Comparison of ENCODE assay signal across 10 cellular contexts in genomic region chr3:177574232-177574856, GRCh38.
A peak's percentile ranks its signal among the peaks of the same experiment; 100 is the strongest.
DNase-seq lines count a peak whose midpoint lies in the region; ATAC-seq and TF ChIP-seq lines count a peak whose summit lies in the region.
"Had no signal": no experiment of that assay in that cellular context is flagged by ENCODE, and none has a peak within 500 bp of the region (broad histone marks: within the 10 kb centered on the region; RNA-seq: fewer than 3 reads in every experiment).

No MANE protein-coding gene starts in this region.

- WGBS in spleen, 5 donors = 73 to 87% (median 80%) methylated on average over 7 of the region's 7 CpGs

- no peaks in the 10 kb centered on the region for H3K27me3 Mint-ChIP-seq in MCF 10A (ENCODE audit: insufficient read depth, unreplicated experiment)
- H3K27me3 Mint-ChIP-seq in activated CD4-positive, alpha-beta memory T cell treated with anti-CD3 and anti-CD28 coated beads, Interleukin-2, amount 10 ng/mL, durations not matched to agents 7 days and 5 days = no peaks in the 10 kb centered on the region

- TF ChIP-seq POLR2A in breast epithelium (IDR thresholded peaks at IDR 0.05) (no peak), spleen (IDR thresholded peaks at IDR 0.05) (no peak)

- BruUV-seq in MCF 10A (replicated peaks; lab: Mats Ljungman, UMichigan) = no TSS peak

- H3K4me1 Mint-ChIP-seq in MCF 10A (ENCODE audit: insufficient read depth, unreplicated experiment) = peaks cover 40% of the 10 kb centered on the region
- H3K4me1 Mint-ChIP-seq in activated CD4-positive, alpha-beta memory T cell treated with anti-CD3 and anti-CD28 coated beads, Interleukin-2, amount 10 ng/mL, durations not matched to agents 7 days and 5 days = no peaks in the 10 kb centered on the region

- intact Hi-C loops in MCF 10A (cut with micrococcal nuclease) (no loop called here), breast epithelium (cut with DNase I; ENCODE audit: low total_unique reads) (no loop called here), upper lobe of right lung (cut with DNase I) (no loop called here), spleen (cut with DNase I; ENCODE audit: low total_unique reads) (no loop called here)

- H3K4me1 ChIP-seq in breast epithelium (no peaks in the 10 kb centered on the region), upper lobe of right lung (peaks cover 12% of the 10 kb centered on the region), spleen (peaks cover 0 to 23% (median 6%) of the 10 kb centered on the region in 6 donors)

- CTCF ChIA-PET in MCF 10A (lab: Yijun Ruan, JAX) = interaction anchor here (0.5 to 0.6 kb wide), 3 partner anchors 376 to 524 kb away, joined by 3 to 7 read pairs (median 3); no protein-coding TSS in a partner anchor
- CTCF ChIA-PET in activated CD4-positive, alpha-beta memory T cell treated with anti-CD3 and anti-CD28 coated beads, Interleukin-2, amount 10 ng/mL, durations not matched to agents 7 days and 5 days (lab: Charles Lee) = interaction anchor here (0.6 to 0.7 kb wide), 2 partner anchors 14 to 1155 kb away, joined by 3 to 4 read pairs; no protein-coding TSS in a partner anchor

- ATAC-seq in upper lobe of right lung = peak; percentile 94

- TF ChIP-seq CTCF in MCF 10A (IDR thresholded peaks at IDR 0.05; ENCODE audit: unreplicated experiment) (no peak), breast epithelium (IDR thresholded peaks at IDR 0.05) (no peak), kidney epithelial cell (IDR thresholded peaks at IDR 0.05; ENCODE audit: insufficient read depth, low read length, poor library complexity, severe bottlenecking) (no peak), upper lobe of right lung (IDR thresholded peaks at IDR 0.05) (no peak), spleen (IDR thresholded peaks at IDR 0.05 in 8 of 11, conservative IDR thresholded peaks at IDR 0.05 in 3 of 11) (no peak)

- H3K4me3 Mint-ChIP-seq in MCF 10A (ENCODE audit: unreplicated experiment) = no peak overlapping the region
- no peak overlapping the region for H3K4me3 Mint-ChIP-seq in activated CD4-positive, alpha-beta memory T cell treated with anti-CD3 and anti-CD28 coated beads, Interleukin-2, amount 10 ng/mL, durations not matched to agents 7 days and 5 days

- peak; percentile 78 for DNase-seq in MCF 10A (ENCODE audit: unreplicated experiment)
- no peak for DNase-seq in breast epithelium (ENCODE audit: low spot score in 2 of 2)
- DNase-seq in astrocyte of the hippocampus (ENCODE audit: low read depth, low spot score) = peak; percentile 67
- peak; percentile 34 for DNase-seq in kidney epithelial cell (ENCODE audit: low read depth)
- DNase-seq in upper lobe of right lung = no peak
- DNase-seq in spleen = no peak
- DNase-seq in NCI-H82 (lab: John Stamatoyannopoulos, UW) = no peak
- DNase-seq in activated CD4-positive, alpha-beta memory T cell treated with anti-CD3 and anti-CD28 coated beads, Interleukin-2, amount 10 ng/mL, durations not matched to agents 7 days and 5 days = no peak
- DNase-seq: activated naive CD4-positive, alpha-beta T cell treated with anti-CD3 and anti-CD28 coated beads, Interleukin-2, amount 50 U/mL, for 16 hours; HCEC 1CT had no signal

- H3K9me3 Mint-ChIP-seq in MCF 10A (ENCODE audit: unreplicated experiment) = peaks cover 13% of the 10 kb centered on the region
- H3K9me3 Mint-ChIP-seq in activated CD4-positive, alpha-beta memory T cell treated with anti-CD3 and anti-CD28 coated beads, Interleukin-2, amount 10 ng/mL, durations not matched to agents 7 days and 5 days = peaks cover 2% of the 10 kb centered on the region

- POLR2A ChIA-PET in MCF 10A (lab: Yijun Ruan, JAX) = interaction anchor here (0.6 to 1.4 kb wide), 2 partner anchors 11 to 378 kb away, joined by 3 read pairs; no protein-coding TSS in a partner anchor
- POLR2A ChIA-PET in activated CD4-positive, alpha-beta memory T cell treated with anti-CD3 and anti-CD28 coated beads, Interleukin-2, amount 10 ng/mL, durations not matched to agents 7 days and 5 days (lab: Charles Lee) = no interaction called here

- no peaks in the 10 kb centered on the region for H3K9me3 ChIP-seq in breast epithelium
- H3K9me3 ChIP-seq in upper lobe of right lung = no peaks in the 10 kb centered on the region
- no peaks in the 10 kb centered on the region for H3K9me3 ChIP-seq in spleen

- H3K36me3 ChIP-seq in breast epithelium (no peaks in the 10 kb centered on the region), kidney epithelial cell (ENCODE audit: control insufficient read depth, insufficient read depth, low read length) (no peaks in the 10 kb centered on the region), upper lobe of right lung (no peaks in the 10 kb centered on the region), spleen (no peaks in the 10 kb centered on the region)

- H3K27ac ChIP-seq in breast epithelium = no peak overlapping the region
- no peak overlapping the region for H3K27ac ChIP-seq in upper lobe of right lung
- no peak overlapping the region for H3K27ac ChIP-seq in spleen

- no peak overlapping the region for H3K27ac Mint-ChIP-seq in MCF 10A (ENCODE audit: low read depth, unreplicated experiment)
- no peak overlapping the region for H3K27ac Mint-ChIP-seq in activated CD4-positive, alpha-beta memory T cell treated with anti-CD3 and anti-CD28 coated beads, Interleukin-2, amount 10 ng/mL, durations not matched to agents 7 days and 5 days

- H3K27me3 ChIP-seq in breast epithelium (no peaks in the 10 kb centered on the region), kidney epithelial cell (ENCODE audit: control insufficient read depth, insufficient read depth, low read length) (no peaks in the 10 kb centered on the region), upper lobe of right lung (no peaks in the 10 kb centered on the region), spleen (replicated peaks in 1 of 7) (no peaks in the 10 kb centered on the region)

- H3K4me3 ChIP-seq in breast epithelium = no peak overlapping the region
- no peak overlapping the region for H3K4me3 ChIP-seq in kidney epithelial cell (ENCODE audit: low read depth, low read length)
- H3K4me3 ChIP-seq in upper lobe of right lung = no peak overlapping the region
- no peak overlapping the region for H3K4me3 ChIP-seq in spleen

- H3K36me3 Mint-ChIP-seq in MCF 10A (ENCODE audit: insufficient read depth, unreplicated experiment) = peaks cover 5% of the 10 kb centered on the region
- peaks cover 4% of the 10 kb centered on the region for H3K36me3 Mint-ChIP-seq in activated CD4-positive, alpha-beta memory T cell treated with anti-CD3 and anti-CD28 coated beads, Interleukin-2, amount 10 ng/mL, durations not matched to agents 7 days and 5 days (ENCODE audit: low read depth)

Comparison
In these comparisons a context has a peak if more than half of its experiments do, and no peak if none do; other contexts are left out.
1. DNase-seq: peak in MCF 10A (single experiment), astrocyte of the hippocampus (single experiment) and kidney epithelial cell (single experiment); none in breast epithelium (0 of 2), upper lobe of right lung (single experiment), spleen (single experiment), NCI-H82 (single experiment) and activated CD4-positive, alpha-beta memory T cell treated with anti-CD3 and anti-CD28 coated beads, Interleukin-2, amount 10 ng/mL, durations not matched to agents 7 days and 5 days (single experiment).